In the genomic region with DNA sequence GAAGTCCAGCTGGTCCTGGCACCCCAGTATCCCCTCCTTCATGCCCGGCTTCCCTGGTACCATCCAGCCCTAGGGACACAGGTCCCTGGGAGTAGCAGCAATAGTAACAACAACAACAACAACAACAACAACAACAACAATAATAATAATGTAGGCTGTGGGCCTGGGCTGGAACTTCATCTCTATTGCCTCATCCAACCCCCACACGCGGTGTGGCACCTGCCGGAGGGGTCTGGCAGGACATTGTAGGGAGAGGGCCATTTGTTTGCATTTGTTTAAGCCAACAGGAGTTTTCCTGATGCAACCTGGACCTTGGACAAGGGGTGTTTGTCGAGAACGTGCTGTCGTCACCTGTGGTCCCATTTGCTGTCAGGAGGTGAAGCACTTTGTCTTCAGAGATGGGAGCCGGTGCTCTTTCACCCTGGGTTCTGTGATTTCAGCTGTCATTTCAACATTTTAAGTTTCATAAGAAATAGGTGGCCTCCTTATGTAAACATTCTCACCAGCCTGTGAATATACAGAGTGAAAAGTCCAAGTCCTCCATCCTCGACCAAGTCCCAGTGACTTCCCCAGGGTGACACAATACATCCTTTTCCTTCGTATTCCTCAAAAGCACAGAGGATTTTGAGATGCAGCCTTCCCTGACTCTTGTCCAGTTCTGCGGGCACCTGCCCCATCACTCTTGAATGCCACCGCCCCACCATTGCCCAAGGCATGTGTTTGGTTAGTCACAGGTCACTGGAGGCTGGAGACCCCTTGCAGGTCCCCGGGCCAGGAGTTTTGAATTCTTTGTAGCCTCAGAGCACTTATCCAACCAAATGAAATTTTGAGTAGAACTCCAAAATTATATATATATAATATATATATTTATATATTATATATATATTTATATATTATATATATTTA, we compare ENCODE assay signal across 16 cellular contexts. TPM values are rescaled to one million over a fixed set of nuclear protein-coding genes. Genes with fewer than 3 reads are reported as not detected.
DNase-seq lines count a peak whose midpoint lies in the region; ATAC-seq and TF ChIP-seq lines count a peak whose summit lies in the region.
"Had no signal": no experiment of that assay in that cellular context is flagged by ENCODE, and none has a peak within 500 bp of the region (broad histone marks: within the 10 kb centered on the region; RNA-seq: fewer than 3 reads in every experiment).

No MANE protein-coding gene starts in this region.

- no peak overlapping the region for H3K4me3 Mint-ChIP-seq in activated naive CD8-positive, alpha-beta T cell
- no peak overlapping the region for H3K4me3 Mint-ChIP-seq in activated naive CD8-positive, alpha-beta T cell treated with anti-CD3 and anti-CD28 coated beads, Interleukin-2, amount 50 U/mL, for 24 hours
- H3K4me3 Mint-ChIP-seq in CD8-positive, alpha-beta T cell = no peak overlapping the region
- H3K4me3 Mint-ChIP-seq: activated T-helper 1 cell treated with anti-CD3 and anti-CD28 coated beads, Interleukin-12 subunit alpha, Interleukin-12 subunit beta, Interleukin-2, Interleukin-4 antibody, amounts not matched to agents 30 ng/mL and 10 ng/mL and 1 ng/mL, durations not matched to agents 14 hours and 24 hours and 36 hours had no signal

- CTCF ChIA-PET in CD8-positive, alpha-beta T cell (lab: Charles Lee) = no interaction called here

- no peaks in the 10 kb centered on the region for H3K36me3 ChIP-seq in CD8-positive, alpha-beta T cell (ENCODE audit: insufficient read depth, low read length)
- H3K36me3 ChIP-seq: stomach had no signal

- H3K27ac ChIP-seq in CD8-positive, alpha-beta T cell (ENCODE audit: low read depth, low read length) = no peak overlapping the region
- H3K27ac ChIP-seq: stomach had no signal

- no peaks in the 10 kb centered on the region for H3K27me3 Mint-ChIP-seq in activated naive CD8-positive, alpha-beta T cell
- H3K27me3 Mint-ChIP-seq in activated naive CD8-positive, alpha-beta T cell treated with anti-CD3 and anti-CD28 coated beads, Interleukin-2, amount 50 U/mL, for 24 hours = no peaks in the 10 kb centered on the region
- no peaks in the 10 kb centered on the region for H3K27me3 Mint-ChIP-seq in CD8-positive, alpha-beta T cell (ENCODE audit: low read depth)

- no peak for DNase-seq in activated naive CD8-positive, alpha-beta T cell treated with anti-CD3 and anti-CD28 coated beads, Interleukin-2, amount 50 U/mL, for 24 hours
- DNase-seq in NOMO-1 treated with dmso at 0.1 percent for 144 hours (lab: John Stamatoyannopoulos, UW; ENCODE audit: unreplicated experiment) (peak; percentile 16), MV-4-11 (lab: John Stamatoyannopoulos, UW) (no peak), mesenteric fat pad (ENCODE audit: low spot score) (no peak)
- DNase-seq in CD8-positive, alpha-beta T cell = no peak
- DNase-seq: activated CD4-positive, alpha-beta T cell treated with anti-CD3 and anti-CD28 coated beads for 1 hour; mammary epithelial cell; NCI-H1105 treated with DMSO at 0.1 percent for 48 hours; stomach had no signal

- no peaks in the 10 kb centered on the region for H3K27me3 ChIP-seq in CD8-positive, alpha-beta T cell (ENCODE audit: insufficient read depth, low read length)
- H3K27me3 ChIP-seq: stomach had no signal

- TF ChIP-seq CTCF in CD8-positive, alpha-beta T cell (IDR thresholded peaks at IDR 0.05) = no peak

- H3K4me1 Mint-ChIP-seq in activated naive CD8-positive, alpha-beta T cell (ENCODE audit: low read depth) = peaks cover 10% of the 10 kb centered on the region
- peaks cover 6% of the 10 kb centered on the region for H3K4me1 Mint-ChIP-seq in activated naive CD8-positive, alpha-beta T cell treated with anti-CD3 and anti-CD28 coated beads, Interleukin-2, amount 50 U/mL, for 24 hours
- H3K4me1 Mint-ChIP-seq in CD8-positive, alpha-beta T cell (ENCODE audit: low read depth) = peaks cover 26% of the 10 kb centered on the region

- POLR2A ChIA-PET in CD8-positive, alpha-beta T cell (lab: Charles Lee) = no interaction called here

- no peak for ATAC-seq in activated naive CD8-positive, alpha-beta T cell treated with anti-CD3 and anti-CD28 coated beads, Interleukin-2, amount 50 U/mL, for 24 hours
- no peak for ATAC-seq in GM21528 (IDR thresholded peaks at IDR 0.05; ENCODE audit: low FRiP score, unreplicated experiment)
- no peak for ATAC-seq in CD8-positive, alpha-beta T cell

- H3K9me3 Mint-ChIP-seq in activated naive CD8-positive, alpha-beta T cell (ENCODE audit: low read depth) = no peaks in the 10 kb centered on the region
- no peaks in the 10 kb centered on the region for H3K9me3 Mint-ChIP-seq in activated naive CD8-positive, alpha-beta T cell treated with anti-CD3 and anti-CD28 coated beads, Interleukin-2, amount 50 U/mL, for 24 hours
- H3K9me3 Mint-ChIP-seq in CD8-positive, alpha-beta T cell = no peaks in the 10 kb centered on the region
- H3K9me3 Mint-ChIP-seq: activated T-helper 1 cell treated with anti-CD3 and anti-CD28 coated beads, Interleukin-12 subunit alpha, Interleukin-12 subunit beta, Interleukin-2, Interleukin-4 antibody, amounts not matched to agents 30 ng/mL and 10 ng/mL and 1 ng/mL, durations not matched to agents 14 hours and 24 hours and 36 hours had no signal

- peak overlapping the region; percentile 34 for H3K4me3 ChIP-seq in iPS-18c (ENCODE audit: insufficient read depth, low read depth, low read length)
- H3K4me3 ChIP-seq in CD8-positive, alpha-beta T cell (ENCODE audit: low read depth, low read length) = no peak overlapping the region
- H3K4me3 ChIP-seq: stomach had no signal

- peaks cover 4% of the 10 kb centered on the region for H3K4me1 ChIP-seq in CD8-positive, alpha-beta T cell (ENCODE audit: insufficient read depth, low read length)

- no peaks in the 10 kb centered on the region for H3K36me3 Mint-ChIP-seq in activated naive CD8-positive, alpha-beta T cell
- no peaks in the 10 kb centered on the region for H3K36me3 Mint-ChIP-seq in activated naive CD8-positive, alpha-beta T cell treated with anti-CD3 and anti-CD28 coated beads, Interleukin-2, amount 50 U/mL, for 24 hours (ENCODE audit: low read depth)
- peaks cover 14% of the 10 kb centered on the region for H3K36me3 Mint-ChIP-seq in CD8-positive, alpha-beta T cell

- peak overlapping the region; percentile 22 for H3K27ac Mint-ChIP-seq in activated naive CD8-positive, alpha-beta T cell
- no peak overlapping the region for H3K27ac Mint-ChIP-seq in activated naive CD8-positive, alpha-beta T cell treated with anti-CD3 and anti-CD28 coated beads, Interleukin-2, amount 50 U/mL, for 24 hours
- no peak overlapping the region for H3K27ac Mint-ChIP-seq in CD8-positive, alpha-beta T cell
- H3K27ac Mint-ChIP-seq: activated T-helper 1 cell treated with anti-CD3 and anti-CD28 coated beads, Interleukin-12 subunit alpha, Interleukin-12 subunit beta, Interleukin-2, Interleukin-4 antibody, amounts not matched to agents 30 ng/mL and 10 ng/mL and 1 ng/mL, durations not matched to agents 14 hours and 24 hours and 36 hours had no signal

- H3K9me3 ChIP-seq in iPS-18c (ENCODE audit: control insufficient read depth, insufficient read depth, low read length) = no peaks in the 10 kb centered on the region
- H3K9me3 ChIP-seq in CD8-positive, alpha-beta T cell (ENCODE audit: low read length) = no peaks in the 10 kb centered on the region
- H3K9me3 ChIP-seq: stomach had no signal

- intact Hi-C loops in CD8-positive, alpha-beta T cell (cut with DNase I, micrococcal nuclease) = no loop called here

RNA-seq across cellular contexts. Expression of gene LHPP, which starts 9.2 kb away (rescaled TPM):
- 10 to 100 TPM; 14.4 to 17.3 TPM for total RNA-seq in CD8-positive, alpha-beta T cell
- 15.9 TPM for total RNA-seq in mesenteric fat pad

RNA-seq across cellular contexts. Expression of gene NKX1-2, which starts 21.0 kb away (rescaled TPM):
- total RNA-seq in CD8-positive, alpha-beta T cell = not detected
- total RNA-seq in mesenteric fat pad = not detected
- total RNA-seq: activated T-helper 1 cell treated with anti-CD3 and anti-CD28 coated beads, Interleukin-12 subunit alpha, Interleukin-12 subunit beta, Interleukin-2, Interleukin-4 antibody, amounts not matched to agents 30 ng/mL and 10 ng/mL and 1 ng/mL, durations not matched to agents 14 hours and 24 hours and 36 hours; dermis microvascular lymphatic vessel endothelial cell; skeletal muscle tissue; stomach; T-helper 2 cell treated with Interferon-gamma antibody and Interleukin-4, amounts not matched to agents 100 ng/mL and 5 ng/mL, for 36 hours had no signal

RNA-seq across cellular contexts. Expression of gene OAT, which starts 52.1 kb away (rescaled TPM):
- 10 to 100 TPM; 49.8 to 56.1 TPM for total RNA-seq in CD8-positive, alpha-beta T cell
- 69.9 TPM for total RNA-seq in mesenteric fat pad
